Comparison of ENCODE assay signal across 13 cellular contexts in genomic region chr16:1721372-1721771, GRCh38. TPM values are rescaled to one million over a fixed set of nuclear protein-coding genes. Genes with fewer than 3 reads are reported as not detected.
DNase-seq lines count a peak whose midpoint lies in the region; ATAC-seq and TF ChIP-seq lines count a peak whose summit lies in the region.
"Had no signal": no experiment of that assay in that cellular context is flagged by ENCODE, and none has a peak within 500 bp of the region (broad histone marks: within the 10 kb centered on the region; RNA-seq: fewer than 3 reads in every experiment).

No MANE protein-coding gene starts in this region.

- H3K36me3 Mint-ChIP-seq in naive B cell = no peaks in the 10 kb centered on the region

- H3K9me3 ChIP-seq in right atrium auricular region = no peaks in the 10 kb centered on the region
- no peaks in the 10 kb centered on the region for H3K9me3 ChIP-seq in vagina
- H3K9me3 ChIP-seq: Peyer's patch had no signal

- H3K27ac Mint-ChIP-seq in naive B cell = peak overlapping the region in 5 of 6 donors; percentile 28 to 94 (median 47)

- ATAC-seq in Right ventricle myocardium superior (ENCODE audit: poor library complexity) (no peak), naive B cell (ENCODE audit: low read depth in 2 of 2) (no peak), HG03280 (IDR thresholded peaks at IDR 0.05; ENCODE audit: unreplicated experiment) (no peak)

- intact Hi-C loops in Right ventricle myocardium superior (cut with DNase I) (no loop called here), vagina (cut with DNase I) (no loop called here)

- no peak for TF ChIP-seq POLR2A in vagina (IDR thresholded peaks at IDR 0.05)

- DNase-seq in right atrium auricular region (ENCODE audit: low spot score) (no peak), Right ventricle myocardium superior (no peak), naive B cell (no peak), vagina (ENCODE audit: extremely low spot score in 2 of 2) (no peak), SIG-M5 (lab: John Stamatoyannopoulos, UW) (no peak), middle frontal gyrus (ENCODE audit: extremely low spot score, low spot score) (no peak)
- DNase-seq: NCI-H187, retina had no signal

- H3K4me3 ChIP-seq in right atrium auricular region = no peak overlapping the region
- no peak overlapping the region for H3K4me3 ChIP-seq in vagina
- H3K4me3 ChIP-seq: Peyer's patch had no signal

- H3K36me3 ChIP-seq in right atrium auricular region (peaks cover 18% of the 10 kb centered on the region), vagina (peaks cover 0 to 15% of the 10 kb centered on the region in 2 donors)

- H3K4me1 ChIP-seq in right atrium auricular region = peaks cover 0 to 49% of the 10 kb centered on the region in 2 donors
- H3K4me1 ChIP-seq in vagina = peaks cover 35% of the 10 kb centered on the region

- no peaks in the 10 kb centered on the region for H3K27me3 Mint-ChIP-seq in naive B cell
- H3K27me3 Mint-ChIP-seq: activated naive CD8-positive, alpha-beta T cell treated with anti-CD3 and anti-CD28 coated beads, Interleukin-2, amount 10 ng/mL, durations not matched to agents 7 days and 5 days had no signal

- TF ChIP-seq CTCF in right atrium auricular region (IDR thresholded peaks at IDR 0.05) (no peak), vagina (IDR thresholded peaks at IDR 0.05) (no peak)

- peak overlapping the region; percentile 35 to 73 for H3K27ac ChIP-seq in right atrium auricular region
- peak overlapping the region; percentile 81 for H3K27ac ChIP-seq in angular gyrus (ENCODE audit: low read depth, low read length)
- H3K27ac ChIP-seq in vagina = peak overlapping the region; percentile 70

- H3K4me1 Mint-ChIP-seq in naive B cell = peaks cover 34 to 83% (median 53%) of the 10 kb centered on the region in 3 donors

- H3K27me3 ChIP-seq in right atrium auricular region = no peaks in the 10 kb centered on the region
- H3K27me3 ChIP-seq in vagina = no peaks in the 10 kb centered on the region
- H3K27me3 ChIP-seq: Peyer's patch had no signal

- no peaks in the 10 kb centered on the region for H3K9me3 Mint-ChIP-seq in naive B cell
- H3K9me3 Mint-ChIP-seq: activated naive CD8-positive, alpha-beta T cell treated with anti-CD3 and anti-CD28 coated beads, Interleukin-2, amount 10 ng/mL, durations not matched to agents 7 days and 5 days; T-helper 2 cell treated with Interferon-gamma antibody and Interleukin-4, amounts not matched to agents 5 μg/mL and 100 μg/mL, for 36 hours had no signal

- H3K4me3 Mint-ChIP-seq in naive B cell = peak overlapping the region in 2 of 8 donors; percentile 22 to 72

RNA-seq across cellular contexts. Expression of gene MAPK8IP3, which starts 15.4 kb away (rescaled TPM):
- total RNA-seq in right atrium auricular region (10 to 100 TPM; 43.1 to 43.3 TPM), Right ventricle myocardium superior (61.4 TPM), vagina (44.9 TPM)
- polyA plus RNA-seq in naive B cell (ENCODE audit: low read depth in 6 of 6) = 10 to 100 TPM in 1 of 6 donors, 1 to 10 TPM in 5; 1.2 to 10.1 (median 2.2) TPM

RNA-seq across cellular contexts. Expression of gene JPT2, which starts 43.3 kb away (rescaled TPM):
- 10 to 100 TPM; 11.7 to 16.1 TPM for total RNA-seq in right atrium auricular region
- total RNA-seq in Right ventricle myocardium superior = 30.6 TPM
- 10 to 100 TPM in 5 of 6 donors, 1 to 10 TPM in 1; 6.8 to 14.4 (median 11.5) TPM for polyA plus RNA-seq in naive B cell (ENCODE audit: low read depth in 6 of 6)
- 19.9 TPM for total RNA-seq in vagina

RNA-seq across cellular contexts. Expression of gene NME3, which starts 50.0 kb away (rescaled TPM):
- total RNA-seq in right atrium auricular region = 10 to 100 TPM; 51.3 to 56.2 TPM
- total RNA-seq in Right ventricle myocardium superior = 33.6 TPM
- 10 to 100 TPM; 32.0 to 61.1 (median 49.1) TPM for polyA plus RNA-seq in naive B cell (ENCODE audit: low read depth in 6 of 6)
- 96.0 TPM for total RNA-seq in vagina

RNA-seq across cellular contexts. Expression of gene EME2, which starts 51.2 kb away (rescaled TPM):
- total RNA-seq in right atrium auricular region (1 to 10 TPM; 3.5 to 5.0 TPM), Right ventricle myocardium superior (7.1 TPM), vagina (13.5 TPM)
- 1 to 10 TPM in 1 of 6 donors, under 1 TPM in 5; 0.43 to 2.8 (median 0.93) TPM for polyA plus RNA-seq in naive B cell (ENCODE audit: low read depth in 6 of 6)

RNA-seq across cellular contexts. Expression of gene MRPS34, which starts 51.6 kb away (rescaled TPM):
- total RNA-seq in right atrium auricular region (10 to 100 TPM; 58.8 to 77.9 TPM), Right ventricle myocardium superior (91.8 TPM), vagina (89.6 TPM)
- 100 to 1,000 TPM in 4 of 6 donors, 10 to 100 TPM in 2; 76.4 to 120 (median 108) TPM for polyA plus RNA-seq in naive B cell (ENCODE audit: low read depth in 6 of 6)
